8 cellular contexts compared by ENCODE assay signal in the genomic region with DNA sequence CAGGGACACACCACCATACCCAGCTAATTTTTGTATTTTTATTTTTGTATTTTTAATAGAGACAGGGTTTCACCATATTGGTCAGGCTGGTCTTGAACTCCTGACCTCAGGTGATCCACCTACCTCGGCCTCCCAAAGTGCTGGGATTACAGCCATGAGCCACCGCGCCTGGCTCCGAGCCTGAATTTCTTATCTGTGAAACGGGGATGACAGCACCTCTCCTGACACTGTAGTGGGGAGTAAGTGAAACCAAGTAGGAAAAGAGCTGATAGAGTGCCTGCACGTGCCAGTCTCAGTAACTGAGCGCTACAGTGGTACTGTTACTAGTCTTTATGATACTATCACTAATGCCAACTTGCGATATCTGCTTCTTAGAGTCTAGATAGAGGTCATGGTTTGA. TPM values are rescaled to one million over a fixed set of nuclear protein-coding genes. Genes with fewer than 3 reads are reported as not detected.
A peak's percentile ranks its signal among the peaks of the same experiment; 100 is the strongest.
DNase-seq lines count a peak whose midpoint lies in the region; ATAC-seq and TF ChIP-seq lines count a peak whose summit lies in the region.
"Not testable (repeated sequence)": the region's sequence is repeated elsewhere in the genome, so short reads cannot be mapped to it uniquely, and the experiment has no call there.

No MANE protein-coding gene starts in this region.

- not testable (repeated sequence) for H3K9me3 Mint-ChIP-seq in activated CD4-positive, alpha-beta T cell treated with anti-CD3 and anti-CD28 coated beads, Interleukin-2, amount 10 ng/mL, durations not matched to agents 7 days and 5 days; activated T-helper 17 cell treated with anti-CD3 and anti-CD28 coated beads, Interleukin-2, amount 50 U/mL, for 72 hours; endothelial cell (ENCODE audit: unreplicated experiment); stimulated activated effector memory CD8-positive, alpha-beta T cell treated with anti-CD3 and anti-CD28 coated beads, Interleukin-12 subunit alpha, Interleukin-12 subunit beta, amount 100 ng/mL, for 72 hours

- H3K36me3 Mint-ChIP-seq in activated CD4-positive, alpha-beta T cell treated with anti-CD3 and anti-CD28 coated beads, Interleukin-2, amount 10 ng/mL, durations not matched to agents 7 days and 5 days (ENCODE audit: low read depth): peaks cover 78% of the 10 kb centered on the region
- peaks cover 100% of the 10 kb centered on the region for H3K36me3 Mint-ChIP-seq in activated T-helper 17 cell treated with anti-CD3 and anti-CD28 coated beads, Interleukin-2, amount 50 U/mL, for 72 hours (ENCODE audit: low read depth)
- H3K36me3 Mint-ChIP-seq in endothelial cell (ENCODE audit: low read depth, unreplicated experiment): peaks cover 75% of the 10 kb centered on the region
- peaks cover 100% of the 10 kb centered on the region for H3K36me3 Mint-ChIP-seq in stimulated activated effector memory CD8-positive, alpha-beta T cell treated with anti-CD3 and anti-CD28 coated beads, Interleukin-12 subunit alpha, Interleukin-12 subunit beta, amount 100 ng/mL, for 72 hours

- H3K36me3 ChIP-seq in KMS-11 (ENCODE audit: insufficient read depth): not testable (repeated sequence)
- peaks cover 6 to 100% (median 100%) of the 10 kb centered on the region in 9 donors for H3K36me3 ChIP-seq in heart left ventricle
- peaks cover 100% of the 10 kb centered on the region for H3K36me3 ChIP-seq in left ventricle myocardium inferior

- not testable (repeated sequence) for H3K4me2 ChIP-seq in KMS-11

- H4K20me1 ChIP-seq in KMS-11 (ENCODE audit: insufficient read depth): not testable (repeated sequence)

- not testable (repeated sequence) for H3K27me3 Mint-ChIP-seq in activated CD4-positive, alpha-beta T cell treated with anti-CD3 and anti-CD28 coated beads, Interleukin-2, amount 10 ng/mL, durations not matched to agents 7 days and 5 days; activated T-helper 17 cell treated with anti-CD3 and anti-CD28 coated beads, Interleukin-2, amount 50 U/mL, for 72 hours; endothelial cell (ENCODE audit: unreplicated experiment)

- intact Hi-C loops in heart left ventricle (cut with DNase I); left ventricle myocardium inferior (cut with micrococcal nuclease); right cardiac atrium (cut with DNase I): not testable (repeated sequence)

- 36 to 58% (median 47%) methylated on average over 8 of the region's 8 CpGs for WGBS in heart left ventricle, 4 donors
- WGBS in right cardiac atrium: 54% methylated on average over 8 of the region's 8 CpGs

- not testable (repeated sequence) for H3K4me3 Mint-ChIP-seq in activated CD4-positive, alpha-beta T cell treated with anti-CD3 and anti-CD28 coated beads, Interleukin-2, amount 10 ng/mL, durations not matched to agents 7 days and 5 days; activated T-helper 17 cell treated with anti-CD3 and anti-CD28 coated beads, Interleukin-2, amount 50 U/mL, for 72 hours; stimulated activated effector memory CD8-positive, alpha-beta T cell treated with anti-CD3 and anti-CD28 coated beads, Interleukin-12 subunit alpha, Interleukin-12 subunit beta, amount 100 ng/mL, for 72 hours
- peak overlapping the region; percentile 21 for H3K4me3 Mint-ChIP-seq in endothelial cell (ENCODE audit: unreplicated experiment)

- DNase-seq in activated CD4-positive, alpha-beta T cell treated with anti-CD3 and anti-CD28 coated beads, Interleukin-2, amount 10 ng/mL, durations not matched to agents 7 days and 5 days; endothelial cell (ENCODE audit: low spot score); stimulated activated effector memory CD8-positive, alpha-beta T cell treated with anti-CD3 and anti-CD28 coated beads, Interleukin-12 subunit alpha, Interleukin-12 subunit beta, amount 100 ng/mL, for 72 hours (ENCODE audit: low spot score in 2 of 2): not testable (repeated sequence)
- peak; percentile 41 to 70 (median 59) for DNase-seq in heart left ventricle
- peak; percentile 62 for DNase-seq in left ventricle myocardium inferior
- DNase-seq in right cardiac atrium: peak; percentile 30 to 76 (median 71)

- H3K27me3 ChIP-seq in KMS-11 (ENCODE audit: insufficient read depth, low read depth); heart left ventricle; left ventricle myocardium inferior (ENCODE audit: low read depth); right cardiac atrium (ENCODE audit: control insufficient read depth, insufficient read depth): not testable (repeated sequence)

- ATAC-seq in activated T-helper 17 cell treated with anti-CD3 and anti-CD28 coated beads, Interleukin-2, amount 50 U/mL, for 72 hours (replicated peaks); stimulated activated effector memory CD8-positive, alpha-beta T cell treated with anti-CD3 and anti-CD28 coated beads, Interleukin-12 subunit alpha, Interleukin-12 subunit beta, amount 100 ng/mL, for 72 hours: not testable (repeated sequence)
- ATAC-seq in heart left ventricle: peak; percentile 81 to 93 (median 88)
- peak; percentile 70 to 82 for ATAC-seq in right cardiac atrium

- H3K4me1 ChIP-seq in KMS-11 (ENCODE audit: low read depth, poor library complexity, severe bottlenecking): peaks cover 45% of the 10 kb centered on the region
- H3K4me1 ChIP-seq in heart left ventricle; left ventricle myocardium inferior; right cardiac atrium (ENCODE audit: control insufficient read depth, insufficient read depth, low read length): not testable (repeated sequence)

- peak overlapping the region; percentile 81; the same call in 1 of the 2 replicates for H3K27ac ChIP-seq in KMS-11
- H3K27ac ChIP-seq in heart left ventricle; left ventricle myocardium inferior (replicated peaks); right cardiac atrium (ENCODE audit: low read length): not testable (repeated sequence)

- H3K9me3 ChIP-seq in heart left ventricle; left ventricle myocardium inferior (replicated peaks); right cardiac atrium (ENCODE audit: control insufficient read depth, low read length): not testable (repeated sequence)

- peaks cover 24% of the 10 kb centered on the region for H3K4me1 Mint-ChIP-seq in activated CD4-positive, alpha-beta T cell treated with anti-CD3 and anti-CD28 coated beads, Interleukin-2, amount 10 ng/mL, durations not matched to agents 7 days and 5 days
- peaks cover 11% of the 10 kb centered on the region for H3K4me1 Mint-ChIP-seq in activated T-helper 17 cell treated with anti-CD3 and anti-CD28 coated beads, Interleukin-2, amount 50 U/mL, for 72 hours
- H3K4me1 Mint-ChIP-seq in endothelial cell (ENCODE audit: unreplicated experiment); stimulated activated effector memory CD8-positive, alpha-beta T cell treated with anti-CD3 and anti-CD28 coated beads, Interleukin-12 subunit alpha, Interleukin-12 subunit beta, amount 100 ng/mL, for 72 hours: not testable (repeated sequence)

- peak overlapping the region; percentile 25 for H3K27ac Mint-ChIP-seq in activated CD4-positive, alpha-beta T cell treated with anti-CD3 and anti-CD28 coated beads, Interleukin-2, amount 10 ng/mL, durations not matched to agents 7 days and 5 days
- peak overlapping the region; percentile 54 for H3K27ac Mint-ChIP-seq in activated T-helper 17 cell treated with anti-CD3 and anti-CD28 coated beads, Interleukin-2, amount 50 U/mL, for 72 hours
- not testable (repeated sequence) for H3K27ac Mint-ChIP-seq in endothelial cell (ENCODE audit: unreplicated experiment)
- H3K27ac Mint-ChIP-seq in stimulated activated effector memory CD8-positive, alpha-beta T cell treated with anti-CD3 and anti-CD28 coated beads, Interleukin-12 subunit alpha, Interleukin-12 subunit beta, amount 100 ng/mL, for 72 hours: peak overlapping the region; percentile 40

- not testable (repeated sequence) for H3K79me2 ChIP-seq in KMS-11 (ENCODE audit: insufficient read depth, low read depth)

- POLR2A ChIA-PET in activated CD4-positive, alpha-beta T cell treated with anti-CD3 and anti-CD28 coated beads, Interleukin-2, amount 10 ng/mL, durations not matched to agents 7 days and 5 days (lab: Charles Lee): interaction anchor here (0.6 kb wide), 1 partner anchor 458 kb away, joined by 3 read pairs; no protein-coding TSS in a partner anchor

- not testable (repeated sequence) for H3K4me3 ChIP-seq in KMS-11 (IDR thresholded peaks at IDR 0.05; ENCODE audit: insufficient read depth, low read depth, low read length); heart left ventricle; left ventricle myocardium inferior; right cardiac atrium (ENCODE audit: low read length)

- not testable (repeated sequence) for TF ChIP-seq CTCF in KMS-11 (conservative IDR thresholded peaks at IDR 0.05; ENCODE audit: low read depth, low read length); endothelial cell (IDR thresholded peaks at IDR 0.05; ENCODE audit: unreplicated experiment); heart left ventricle (IDR thresholded peaks at IDR 0.05); left ventricle myocardium inferior (IDR thresholded peaks at IDR 0.05; ENCODE audit: borderline replicate concordance)

- H2AFZ ChIP-seq in KMS-11 (ENCODE audit: low read depth): not testable (repeated sequence)

- CTCF ChIA-PET in activated CD4-positive, alpha-beta T cell treated with anti-CD3 and anti-CD28 coated beads, Interleukin-2, amount 10 ng/mL, durations not matched to agents 7 days and 5 days (lab: Charles Lee): interaction anchor here (0.9 kb wide), 1 partner anchor 18 kb away, joined by 5 read pairs; no protein-coding TSS in a partner anchor

- H3K9ac ChIP-seq in KMS-11: not testable (repeated sequence)

- TF ChIP-seq POLR2A in heart left ventricle (IDR thresholded peaks at IDR 0.05): not testable (repeated sequence)

RNA-seq across cellular contexts. Expression of gene SPTAN1, which starts 32.8 kb away (rescaled TPM):
- 100 to 1,000 TPM; 338 to 383 TPM for total RNA-seq in activated CD4-positive, alpha-beta T cell treated with anti-CD3 and anti-CD28 coated beads, Interleukin-2, amount 10 ng/mL, durations not matched to agents 7 days and 5 days
- 100 to 1,000 TPM; 294 to 337 TPM for total RNA-seq in activated T-helper 17 cell treated with anti-CD3 and anti-CD28 coated beads, Interleukin-2, amount 50 U/mL, for 72 hours
- total RNA-seq in endothelial cell (ENCODE audit: unreplicated experiment): 810 TPM
- 100 to 1,000 TPM; 218 to 472 (median 285) TPM for total RNA-seq in heart left ventricle
- 100 to 1,000 TPM; 104 to 161 TPM for polyA plus RNA-seq in heart left ventricle
- 269 TPM for total RNA-seq in left ventricle myocardium inferior
- total RNA-seq in right cardiac atrium: 100 to 1,000 TPM; 269 to 312 (median 282) TPM
- polyA plus RNA-seq in right cardiac atrium: 154 TPM
